1 cellular context compared by ENCODE assay signal in genomic region chr9:392103-392502, GRCh38.
TF ChIP-seq lines count a peak whose summit lies in the region.

No MANE protein-coding gene starts in this region.

TF ChIP-seq in GM23338, 12 proteins besides CTCF, POLR2A, EP300 and RAD21 (continued from another document):
- TF ChIP-seq ZNF462 (CRISPR knock-in tag; IDR thresholded peaks at IDR 0.05) (no peak), JUNB (IDR thresholded peaks at IDR 0.05; ENCODE audit: unreplicated experiment) (no peak), POLR2AphosphoS5 (IDR thresholded peaks at IDR 0.05; ENCODE audit: low read depth) (no peak), ZNF331 (CRISPR knock-in tag; IDR thresholded peaks at IDR 0.05; ENCODE audit: low read depth) (no peak), NANOG (IDR thresholded peaks at IDR 0.05; ENCODE audit: borderline replicate concordance) (no peak), EZH2 (IDR thresholded peaks at IDR 0.05; ENCODE audit: low read depth, unreplicated experiment) (no peak), ZNF114 (CRISPR knock-in tag; IDR thresholded peaks at IDR 0.05) (no peak), REST (IDR thresholded peaks at IDR 0.05; ENCODE audit: unreplicated experiment) (no peak), CREB1 (CRISPR knock-in tag; IDR thresholded peaks at IDR 0.05; ENCODE audit: low read depth) (no peak), EZH2phosphoT487 (IDR thresholded peaks at IDR 0.05; ENCODE audit: unreplicated experiment) (no peak)
- TF ChIP-seq, protein P1, sequence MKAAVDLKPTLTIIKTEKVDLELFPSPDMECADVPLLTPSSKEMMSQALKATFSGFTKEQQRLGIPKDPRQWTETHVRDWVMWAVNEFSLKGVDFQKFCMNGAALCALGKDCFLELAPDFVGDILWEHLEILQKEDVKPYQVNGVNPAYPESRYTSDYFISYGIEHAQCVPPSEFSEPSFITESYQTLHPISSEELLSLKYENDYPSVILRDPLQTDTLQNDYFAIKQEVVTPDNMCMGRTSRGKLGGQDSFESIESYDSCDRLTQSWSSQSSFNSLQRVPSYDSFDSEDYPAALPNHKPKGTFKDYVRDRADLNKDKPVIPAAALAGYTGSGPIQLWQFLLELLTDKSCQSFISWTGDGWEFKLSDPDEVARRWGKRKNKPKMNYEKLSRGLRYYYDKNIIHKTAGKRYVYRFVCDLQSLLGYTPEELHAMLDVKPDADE (IDR thresholded peaks at IDR 0.05), result no peak
TF ChIP-seq in GM23338: peak in this region for 0.
